In genomic region chr10:104328916-104329710, GRCh38 we compare ENCODE assay signal across 8 cellular contexts. TPM values are rescaled to one million over a fixed set of nuclear protein-coding genes. Genes with fewer than 3 reads are reported as not detected.
DNase-seq lines count a peak whose midpoint lies in the region; ATAC-seq and TF ChIP-seq lines count a peak whose summit lies in the region.

No MANE protein-coding gene starts in this region.

- H3K4me3 ChIP-seq in NT2/D1 (ENCODE audit: insufficient read length, low read depth) (peak overlapping the region; percentile 29), fibroblast of lung (replicated peaks in 1 of 4; ENCODE audit: control extremely low read depth in 1 of 4, insufficient read depth in 1 of 4, low read depth in 3 of 4, low read length in 4 of 4) (peak overlapping the region; percentile 15 to 43 (median 31)), neutrophil (ENCODE audit: low read depth in 1 of 2, low read length in 1 of 2) (peak overlapping the region; percentile 67 to 72)

- in situ Hi-C loops in GM13977 (cut with MboI; ENCODE audit: low pct_unique_long_range_greater_than_20kb, low sequenced_read_pairs, unreplicated experiment) = no loop called here

- H3K9me3 ChIP-seq in NT2/D1 (ENCODE audit: insufficient read depth, low read length) (no peaks in the 10 kb centered on the region), fibroblast of lung (ENCODE audit: control insufficient read depth, insufficient read depth, low read depth, low read length) (no peaks in the 10 kb centered on the region), neutrophil (no peaks in the 10 kb centered on the region)

- H3K4me1 ChIP-seq in NT2/D1 (ENCODE audit: insufficient read depth, insufficient read length) (peaks cover 35% of the 10 kb centered on the region), fibroblast of lung (ENCODE audit: control insufficient read depth, extremely low read depth, insufficient read depth, low read length) (peaks cover 67% of the 10 kb centered on the region), neutrophil (ENCODE audit: control insufficient read depth in 1 of 2, insufficient read depth in 1 of 2, low read depth in 1 of 2, low read length in 1 of 2) (peaks cover 98 to 100% of the 10 kb centered on the region in 2 experiments)

- peaks cover 23% of the 10 kb centered on the region for H3K36me3 ChIP-seq in NT2/D1 (ENCODE audit: insufficient read depth, insufficient read length, low read length)
- H3K36me3 ChIP-seq in fibroblast of lung (ENCODE audit: control insufficient read depth, insufficient read depth, low read length) = peaks cover 4% of the 10 kb centered on the region
- peaks cover 53% of the 10 kb centered on the region for H3K36me3 ChIP-seq in neutrophil

- ATAC-seq in HG02870 (IDR thresholded peaks at IDR 0.05; ENCODE audit: unreplicated experiment) = peak; percentile 46

- H3K79me2 ChIP-seq in fibroblast of lung (ENCODE audit: control insufficient read depth, insufficient read depth, low read length) = peaks cover 82% of the 10 kb centered on the region

- no peak for TF ChIP-seq CTCF in fibroblast of lung (conservative IDR thresholded peaks at IDR 0.05 in 1 of 2, IDR thresholded peaks at IDR 0.05 in 1 of 2; ENCODE audit: low read depth in 1 of 2, low read length in 2 of 2)
- TF ChIP-seq CTCF in neutrophil (IDR thresholded peaks at IDR 0.05) = no peak
- TF ChIP-seq CTCF in GM13977 (IDR thresholded peaks at IDR 0.05; ENCODE audit: extremely low read depth, insufficient read depth, missing control alignments) = no peak

- peak overlapping the region; percentile 89 for H3K4me2 ChIP-seq in fibroblast of lung (ENCODE audit: extremely low read depth, insufficient read depth, low read length)

- DNase-seq in GM04504 (ENCODE audit: low read depth) (peak; percentile 87), NT2/D1 (ENCODE audit: low read depth, low spot score) (no peak), fibroblast of lung (ENCODE audit: low read depth in 2 of 2) (peak; percentile 94 to 97), superior temporal gyrus (ENCODE audit: extremely low spot score) (peak; percentile 80), GM13977 (ENCODE audit: low spot score) (no peak)
- peak; percentile 80 to 84 for DNase-seq in activated T-cell treated with anti-CD3 and anti-CD28 coated beads, Interleukin-2, amount 50 U/mL, for 48 hours

- no peaks in the 10 kb centered on the region for H4K20me1 ChIP-seq in fibroblast of lung (ENCODE audit: control insufficient read depth, extremely low read depth, insufficient read depth, low read length)

- peak overlapping the region; percentile 65 for H3K9ac ChIP-seq in NT2/D1 (ENCODE audit: insufficient read length, low read depth)
- H3K9ac ChIP-seq in fibroblast of lung (ENCODE audit: insufficient read depth, low read length) = peak overlapping the region; percentile 75

- H3K27ac ChIP-seq in fibroblast of lung (ENCODE audit: insufficient read depth, low read length) (peak overlapping the region; percentile 91), neutrophil (peak overlapping the region; percentile 99)

- H3K27me3 ChIP-seq in NT2/D1 (ENCODE audit: insufficient read depth, insufficient read length) (no peaks in the 10 kb centered on the region), fibroblast of lung (ENCODE audit: control insufficient read depth, insufficient read depth, low read length) (no peaks in the 10 kb centered on the region), neutrophil (no peaks in the 10 kb centered on the region)

- no peak overlapping the region for H2AFZ ChIP-seq in fibroblast of lung (ENCODE audit: low read length)

RNA-seq across cellular contexts. Expression of gene ITPRIP, which starts 9.2 kb away (rescaled TPM):
- total RNA-seq in fibroblast of lung = 5.4 and 6.8 TPM in 2 replicates
- polyA plus RNA-seq in fibroblast of lung = 11.1 and 18.8 TPM in 2 replicates
- 11.1 and 18.6 TPM in 2 replicates for polyA plus RNA-seq in fibroblast of lung (2012)
- 23.7 and 30.0 TPM in 2 replicates for polyA minus RNA-seq in fibroblast of lung (ENCODE audit: low replicate concordance)

RNA-seq across cellular contexts. Expression of gene CFAP58, which starts 24.5 kb away (rescaled TPM):
- total RNA-seq in fibroblast of lung = 0.26 and 0.33 TPM in 2 replicates
- polyA plus RNA-seq in fibroblast of lung = 0.24 and 0.42 TPM in 2 replicates
- 0.20 and 0.54 TPM in 2 replicates for polyA plus RNA-seq in fibroblast of lung (2012)
- not detected in 2 replicates for polyA minus RNA-seq in fibroblast of lung (ENCODE audit: low replicate concordance)

Comparison
In these comparisons a context has a peak if more than half of its experiments do, and no peak if none do; other contexts are left out.
1. DNase-seq: peak in GM04504 (single experiment), activated T-cell treated with anti-CD3 and anti-CD28 coated beads, Interleukin-2, amount 50 U/mL, for 48 hours (2 of 2), fibroblast of lung (2 of 2) and superior temporal gyrus (single experiment); none in NT2/D1 (single experiment) and GM13977 (single experiment).
2. Peak in every context shown above with its lines, with median percentiles within 50 percentile points of each other: H3K4me3 ChIP-seq.